13 cellular contexts compared by ENCODE assay signal in the genomic region with DNA sequence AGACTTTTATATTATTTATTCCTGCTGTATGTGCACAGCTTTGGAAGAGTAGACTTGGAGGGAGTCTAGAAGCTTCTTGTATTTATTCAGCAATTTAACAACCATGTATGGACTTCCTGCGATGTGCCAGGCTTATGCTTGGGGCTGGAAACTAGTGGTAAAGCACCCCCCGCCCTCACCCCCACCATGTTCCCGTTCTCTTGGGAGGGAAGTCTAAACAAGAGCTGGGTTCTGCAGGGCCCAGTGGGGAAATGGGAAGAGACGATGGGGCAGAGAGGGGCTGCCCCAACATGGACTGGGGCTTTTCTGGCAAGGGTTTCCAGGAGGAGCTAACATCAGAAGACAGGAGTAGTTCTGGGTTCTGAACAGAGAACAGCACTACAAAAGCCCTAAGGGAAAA. TPM values are rescaled to one million over a fixed set of nuclear protein-coding genes. Genes with fewer than 3 reads are reported as not detected.
A peak's percentile ranks its signal among the peaks of the same experiment; 100 is the strongest.
DNase-seq lines count a peak whose midpoint lies in the region; FAIRE-seq and TF ChIP-seq lines count a peak whose summit lies in the region.
"Had no signal": no experiment of that assay in that cellular context is flagged by ENCODE, and none has a peak within 500 bp of the region (broad histone marks: within the 10 kb centered on the region; RNA-seq: fewer than 3 reads in every experiment).

No MANE protein-coding gene starts in this region.

- no peak overlapping the region for H3K9ac ChIP-seq in endodermal cell (ENCODE audit: extremely low read depth, low read length, poor library complexity, severe bottlenecking)

- H3K9me3 Mint-ChIP-seq in activated T-cell treated with anti-CD3 and anti-CD28 coated beads, Interleukin-2, amount 50 U/mL, for 24 hours: no peaks in the 10 kb centered on the region
- H3K9me3 Mint-ChIP-seq in endodermal cell: no peaks in the 10 kb centered on the region
- no peaks in the 10 kb centered on the region for H3K9me3 Mint-ChIP-seq in neural crest cell

- no peaks in the 10 kb centered on the region for H3K36me3 Mint-ChIP-seq in activated T-cell treated with anti-CD3 and anti-CD28 coated beads, Interleukin-2, amount 50 U/mL, for 24 hours (ENCODE audit: low read depth)
- peaks cover 3% of the 10 kb centered on the region for H3K36me3 Mint-ChIP-seq in endodermal cell (ENCODE audit: low read depth)
- H3K36me3 Mint-ChIP-seq in neural crest cell (ENCODE audit: low read depth): peaks cover 5% of the 10 kb centered on the region

- peaks cover 32% of the 10 kb centered on the region for H3K4me1 Mint-ChIP-seq in activated T-cell treated with anti-CD3 and anti-CD28 coated beads, Interleukin-2, amount 50 U/mL, for 24 hours (ENCODE audit: low read depth)
- H3K4me1 Mint-ChIP-seq in endodermal cell: peaks cover 26% of the 10 kb centered on the region
- H3K4me1 Mint-ChIP-seq in neural crest cell: peaks cover 61% of the 10 kb centered on the region

- H3K27ac Mint-ChIP-seq in activated T-cell treated with anti-CD3 and anti-CD28 coated beads, Interleukin-2, amount 50 U/mL, for 24 hours: peak overlapping the region; percentile 10
- no peak overlapping the region for H3K27ac Mint-ChIP-seq in endodermal cell
- H3K27ac Mint-ChIP-seq in neural crest cell (ENCODE audit: unreplicated experiment): no peak overlapping the region

- TF ChIP-seq CTCF in endodermal cell (conservative IDR thresholded peaks at IDR 0.05): no peak
- no peak for TF ChIP-seq CTCF in neural crest cell (conservative IDR thresholded peaks at IDR 0.05)
- no peak for TF ChIP-seq CTCF in D721Med (IDR thresholded peaks at IDR 0.05; ENCODE audit: insufficient read depth, missing control alignments)

- H3K36me3 ChIP-seq in endodermal cell (ENCODE audit: control insufficient read depth, insufficient read depth, low read length): no peaks in the 10 kb centered on the region

- no peak overlapping the region for H3K4me3 ChIP-seq in endodermal cell (ENCODE audit: low read length)
- H3K4me3 ChIP-seq: A549 had no signal

- H3K27me3 ChIP-seq in endodermal cell (ENCODE audit: control insufficient read depth, insufficient read depth, low read length, poor library complexity, severe bottlenecking): no peaks in the 10 kb centered on the region

- no peak overlapping the region for H3K4me3 Mint-ChIP-seq in activated T-cell treated with anti-CD3 and anti-CD28 coated beads, Interleukin-2, amount 50 U/mL, for 24 hours
- no peak overlapping the region for H3K4me3 Mint-ChIP-seq in endodermal cell
- H3K4me3 Mint-ChIP-seq in neural crest cell: peak overlapping the region; percentile 19

- H3K27me3 Mint-ChIP-seq in activated T-cell treated with anti-CD3 and anti-CD28 coated beads, Interleukin-2, amount 50 U/mL, for 24 hours: no peaks in the 10 kb centered on the region
- H3K27me3 Mint-ChIP-seq in endodermal cell (ENCODE audit: insufficient read depth): peaks cover 3% of the 10 kb centered on the region
- no peaks in the 10 kb centered on the region for H3K27me3 Mint-ChIP-seq in neural crest cell (ENCODE audit: low read depth)

- H3K4me1 ChIP-seq in endodermal cell (ENCODE audit: control insufficient read depth, insufficient read depth, low read length): peaks cover 9% of the 10 kb centered on the region

- FAIRE-seq in D721Med (lab: Jason Lieb, UNC): no peak
- FAIRE-seq: A549 had no signal

- H3K27ac ChIP-seq in endodermal cell (ENCODE audit: low read depth, low read length): no peak overlapping the region
- H3K27ac ChIP-seq: A549 had no signal

- no peaks in the 10 kb centered on the region for H3K9me3 ChIP-seq in endodermal cell (ENCODE audit: control insufficient read depth, low read length)
- H3K9me3 ChIP-seq: A549 had no signal

- 84 to 100% methylated on average over 2 to 4 of the region's 4 CpGs for WGBS in endodermal cell (ENCODE audit: insufficient coverage in 1 of 2, insufficient read length in 1 of 2), 2 experiments

- no peak for DNase-seq in activated T-cell treated with anti-CD3 and anti-CD28 coated beads, Interleukin-2, amount 50 U/mL, for 24 hours
- DNase-seq in activated T-cell treated with anti-CD3 and anti-CD28 coated beads, Interleukin-2, amount 50 U/mL, for 1 hour: no peak
- DNase-seq in endodermal cell (peak; percentile 29), neural crest cell (ENCODE audit: low read depth, low spot score) (no peak), ureter (ENCODE audit: low spot score) (peak; percentile 42), D721Med (ENCODE audit: insufficient read length, low spot score) (no peak), NCI-H510A treated with DMSO at 0.1 percent for 48 hours (lab: John Stamatoyannopoulos, UW) (no peak)
- DNase-seq in activated effector memory CD4-positive, alpha-beta T cell treated with Interleukin-2 at 50 U/mL for 16 hours: no peak
- DNase-seq: activated naive CD4-positive, alpha-beta T cell; T1000 had no signal

RNA-seq across cellular contexts. Expression of a gene that starts 8.0 kb away (rescaled TPM):
- total RNA-seq in endodermal cell (10 to 100 TPM in 1 of 2 donors, 1 to 10 TPM in 1; 5.2 to 14.1 TPM), neural crest cell (16.4 and 18.6 TPM in 2 replicates), ureter (22.7 TPM)
- polyA plus RNA-seq in endodermal cell (2013, experiment 1 of 2): 17.2 TPM
- 20.0 TPM for polyA plus RNA-seq in endodermal cell (2013, experiment 2 of 2)

RNA-seq across cellular contexts. Expression of a gene that starts 11.0 kb away (rescaled TPM):
- total RNA-seq in endodermal cell: 1 to 10 TPM; 1.3 to 2.6 TPM
- polyA plus RNA-seq in endodermal cell (2013, experiment 1 of 2): 0.89 TPM
- polyA plus RNA-seq in endodermal cell (2013, experiment 2 of 2): 1.2 TPM
- total RNA-seq in neural crest cell: 0.50 and 1.1 TPM in 2 replicates
- 62.7 TPM for total RNA-seq in ureter

RNA-seq across cellular contexts. Expression of a gene that starts 33.1 kb away (rescaled TPM):
- 10 to 100 TPM; 35.5 to 42.5 TPM for total RNA-seq in endodermal cell
- polyA plus RNA-seq in endodermal cell (2013, experiment 1 of 2): 59.3 TPM
- polyA plus RNA-seq in endodermal cell (2013, experiment 2 of 2): 54.5 TPM
- total RNA-seq in neural crest cell: 51.0 and 52.8 TPM in 2 replicates
- total RNA-seq in ureter: 21.2 TPM

RNA-seq across cellular contexts. Expression of a gene that starts 56.5 kb away (rescaled TPM):
- total RNA-seq in endodermal cell: not detected
- 0.21 TPM for polyA plus RNA-seq in endodermal cell (2013, experiment 1 of 2)
- polyA plus RNA-seq in endodermal cell (2013, experiment 2 of 2): 0.12 TPM
- not detected in 2 replicates for total RNA-seq in neural crest cell
- total RNA-seq in ureter: not detected
- total RNA-seq: LHCN-M2, subcutaneous adipose tissue had no signal
- polyA plus RNA-seq: A549 had no signal

Comparison
In these comparisons a context has a peak if more than half of its experiments do, and no peak if none do; other contexts are left out.
1. DNase-seq: peak in endodermal cell (single experiment) and ureter (single experiment); none in activated T-cell treated with anti-CD3 and anti-CD28 coated beads, Interleukin-2, amount 50 U/mL, for 24 hours (single experiment), activated T-cell treated with anti-CD3 and anti-CD28 coated beads, Interleukin-2, amount 50 U/mL, for 1 hour (single experiment), neural crest cell (single experiment), D721Med (single experiment), NCI-H510A treated with DMSO at 0.1 percent for 48 hours (single experiment) and activated effector memory CD4-positive, alpha-beta T cell treated with Interleukin-2 at 50 U/mL for 16 hours (single experiment).
2. RNA of a gene that starts 11.0 kb away (total RNA-seq): 62.7 TPM in ureter (single experiment); 1.3 to 2.6 TPM in endodermal cell and 0.50 to 1.1 TPM in neural crest cell; every median in the first group is over 10 times any median in the second.